In genomic region chr2:71069376-71069775, GRCh38 we compare ENCODE assay signal across 8 cellular contexts. TPM values are rescaled to one million over a fixed set of nuclear protein-coding genes. Genes with fewer than 3 reads are reported as not detected.
A peak's percentile ranks its signal among the peaks of the same experiment; 100 is the strongest.
DNase-seq lines count a peak whose midpoint lies in the region; ATAC-seq and TF ChIP-seq lines count a peak whose summit lies in the region.

No MANE protein-coding gene starts in this region.

- peaks cover 4% of the 10 kb centered on the region for H3K4me1 ChIP-seq in iPS-15b (ENCODE audit: control insufficient read depth, insufficient read depth, low read length)

- H3K9me3 ChIP-seq in iPS-15b (ENCODE audit: control insufficient read depth, insufficient read depth, low read length) = no peaks in the 10 kb centered on the region

- peak overlapping the region; percentile 93 for H3K4me3 Mint-ChIP-seq in activated T-helper 1 cell treated with anti-CD3 and anti-CD28 coated beads, Interleukin-12 subunit alpha, Interleukin-12 subunit beta, Interleukin-2, Interleukin-4 antibody, amounts not matched to agents 30 ng/mL and 10 ng/mL and 1 ng/mL, durations not matched to agents 14 hours and 24 hours and 36 hours
- peak overlapping the region; percentile 82 for H3K4me3 Mint-ChIP-seq in stimulated activated memory B cell treated with anti-CD40 and anti-IgM and Interleukin-4, amounts not matched to agents 10 μg/mL and 1 μg/mL and 100 μg/mL, for 72 hours

- H3K27ac Mint-ChIP-seq in activated T-helper 1 cell treated with anti-CD3 and anti-CD28 coated beads, Interleukin-12 subunit alpha, Interleukin-12 subunit beta, Interleukin-2, Interleukin-4 antibody, amounts not matched to agents 30 ng/mL and 10 ng/mL and 1 ng/mL, durations not matched to agents 14 hours and 24 hours and 36 hours = peak overlapping the region; percentile 97
- H3K27ac Mint-ChIP-seq in stimulated activated memory B cell treated with anti-CD40 and anti-IgM and Interleukin-4, amounts not matched to agents 10 μg/mL and 1 μg/mL and 100 μg/mL, for 72 hours = peak overlapping the region; percentile 81

- no peaks in the 10 kb centered on the region for H3K27me3 Mint-ChIP-seq in activated T-helper 1 cell treated with anti-CD3 and anti-CD28 coated beads, Interleukin-12 subunit alpha, Interleukin-12 subunit beta, Interleukin-2, Interleukin-4 antibody, amounts not matched to agents 30 ng/mL and 10 ng/mL and 1 ng/mL, durations not matched to agents 14 hours and 24 hours and 36 hours (ENCODE audit: insufficient read depth)
- no peaks in the 10 kb centered on the region for H3K27me3 Mint-ChIP-seq in stimulated activated memory B cell treated with anti-CD40 and anti-IgM and Interleukin-4, amounts not matched to agents 10 μg/mL and 1 μg/mL and 100 μg/mL, for 72 hours

- H3K36me3 Mint-ChIP-seq in activated T-helper 1 cell treated with anti-CD3 and anti-CD28 coated beads, Interleukin-12 subunit alpha, Interleukin-12 subunit beta, Interleukin-2, Interleukin-4 antibody, amounts not matched to agents 30 ng/mL and 10 ng/mL and 1 ng/mL, durations not matched to agents 14 hours and 24 hours and 36 hours (ENCODE audit: low read depth) = peaks cover 32% of the 10 kb centered on the region
- H3K36me3 Mint-ChIP-seq in stimulated activated memory B cell treated with anti-CD40 and anti-IgM and Interleukin-4, amounts not matched to agents 10 μg/mL and 1 μg/mL and 100 μg/mL, for 72 hours = peaks cover 18% of the 10 kb centered on the region

- peaks cover 64% of the 10 kb centered on the region for H3K4me1 Mint-ChIP-seq in activated T-helper 1 cell treated with anti-CD3 and anti-CD28 coated beads, Interleukin-12 subunit alpha, Interleukin-12 subunit beta, Interleukin-2, Interleukin-4 antibody, amounts not matched to agents 30 ng/mL and 10 ng/mL and 1 ng/mL, durations not matched to agents 14 hours and 24 hours and 36 hours (ENCODE audit: low read depth)
- H3K4me1 Mint-ChIP-seq in stimulated activated memory B cell treated with anti-CD40 and anti-IgM and Interleukin-4, amounts not matched to agents 10 μg/mL and 1 μg/mL and 100 μg/mL, for 72 hours = peaks cover 79% of the 10 kb centered on the region

- TF ChIP-seq CTCF in HL-60 (IDR thresholded peaks at IDR 0.05; ENCODE audit: insufficient read depth, low read length) = no peak

- ATAC-seq in stimulated activated memory B cell treated with anti-CD40 and anti-IgM and Interleukin-4, amounts not matched to agents 10 μg/mL and 1 μg/mL and 100 μg/mL, for 72 hours = no peak
- ATAC-seq in HG03571 (IDR thresholded peaks at IDR 0.05; ENCODE audit: unreplicated experiment) (no peak), GM18511 (IDR thresholded peaks at IDR 0.05; ENCODE audit: unreplicated experiment) (no peak)

- intact Hi-C loops in activated T-helper 1 cell treated with anti-CD3 and anti-CD28 coated beads, Interleukin-12 subunit alpha, Interleukin-12 subunit beta, Interleukin-2, Interleukin-4 antibody, amounts not matched to agents 30 ng/mL and 10 ng/mL and 1 ng/mL, durations not matched to agents 14 hours and 24 hours and 36 hours (cut with micrococcal nuclease) = loop anchor here (2.0 to 10.0 kb wide), 2 partner anchors 75 to 205 kb away; partner anchors contain the start of gene TEX261

- peaks cover 12% of the 10 kb centered on the region for H3K36me3 ChIP-seq in iPS-15b (ENCODE audit: control insufficient read depth, insufficient read depth, low read length)

- H3K4me3 ChIP-seq in HL-60 (replicated peaks; ENCODE audit: insufficient read depth, low read length) (peak overlapping the region; percentile 92), iPS-15b (ENCODE audit: low read depth, low read length) (peak overlapping the region; percentile 98)

- DNase-seq in HL-60 (ENCODE audit: low read depth in 1 of 2, low spot score in 1 of 2) (no peak), NCI-H1048 (lab: John Stamatoyannopoulos, UW) (no peak), inferior parietal cortex (ENCODE audit: extremely low spot score) (no peak)
- no peak for DNase-seq in activated T-helper 1 cell treated with anti-CD3 and anti-CD28 coated beads, Interleukin-12 subunit alpha, Interleukin-12 subunit beta, Interleukin-2, Interleukin-4 antibody, amounts not matched to agents 30 ng/mL and 10 ng/mL and 1 ng/mL, durations not matched to agents 14 hours and 24 hours and 36 hours (ENCODE audit: low spot score)

- H3K9me3 Mint-ChIP-seq in activated T-helper 1 cell treated with anti-CD3 and anti-CD28 coated beads, Interleukin-12 subunit alpha, Interleukin-12 subunit beta, Interleukin-2, Interleukin-4 antibody, amounts not matched to agents 30 ng/mL and 10 ng/mL and 1 ng/mL, durations not matched to agents 14 hours and 24 hours and 36 hours = no peaks in the 10 kb centered on the region
- H3K9me3 Mint-ChIP-seq in stimulated activated memory B cell treated with anti-CD40 and anti-IgM and Interleukin-4, amounts not matched to agents 10 μg/mL and 1 μg/mL and 100 μg/mL, for 72 hours = no peaks in the 10 kb centered on the region

- H3K27me3 ChIP-seq in HL-60 (ENCODE audit: insufficient read depth, poor library complexity, severe bottlenecking) (no peaks in the 10 kb centered on the region), iPS-15b (ENCODE audit: control insufficient read depth, insufficient read depth, low read length) (peaks cover 4% of the 10 kb centered on the region)

- H3K9ac ChIP-seq in iPS-15b (ENCODE audit: low read depth, low read length) = no peak overlapping the region

- no peak overlapping the region for H3K27ac ChIP-seq in HL-60 (replicated peaks)

RNA-seq across cellular contexts. Expression of gene NAGK, which starts 0.9 kb away (rescaled TPM):
- 75.2 and 83.2 TPM in 2 replicates for total RNA-seq in activated T-helper 1 cell treated with anti-CD3 and anti-CD28 coated beads, Interleukin-12 subunit alpha, Interleukin-12 subunit beta, Interleukin-2, Interleukin-4 antibody, amounts not matched to agents 30 ng/mL and 10 ng/mL and 1 ng/mL, durations not matched to agents 14 hours and 24 hours and 36 hours
